25 cellular contexts compared by ENCODE assay signal in the genomic region with DNA sequence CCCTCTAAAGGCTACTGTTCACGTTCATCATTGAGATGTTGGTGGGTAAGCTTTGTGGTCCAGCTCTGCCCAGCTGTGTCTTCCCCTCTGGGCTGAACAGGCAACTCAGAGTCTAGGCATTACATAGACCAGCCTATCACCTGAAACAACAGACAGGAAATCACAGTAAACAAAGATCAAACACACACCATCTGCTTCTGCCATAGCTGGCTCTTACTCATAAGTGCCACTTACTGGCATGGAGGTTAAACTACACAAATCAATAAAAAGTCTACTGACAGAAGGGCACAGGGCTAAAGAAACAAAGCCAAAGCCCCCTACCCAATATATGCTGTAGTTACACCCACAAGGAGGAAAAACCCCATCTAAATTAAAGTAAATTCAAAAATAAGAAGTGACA. TPM values are rescaled to one million over a fixed set of nuclear protein-coding genes. Genes with fewer than 3 reads are reported as not detected.
DNase-seq lines count a peak whose midpoint lies in the region; FAIRE-seq and TF ChIP-seq lines count a peak whose summit lies in the region.
"Had no signal": no experiment of that assay in that cellular context is flagged by ENCODE, and none has a peak within 500 bp of the region (broad histone marks: within the 10 kb centered on the region; RNA-seq: fewer than 3 reads in every experiment).

No MANE protein-coding gene starts in this region.

- TF ChIP-seq CTCF in DOHH2 (IDR thresholded peaks at IDR 0.05; ENCODE audit: low read depth, low read length, poor library complexity, severe bottlenecking) (peak; percentile 20), H1 (IDR thresholded peaks at IDR 0.05; ENCODE audit: control extremely low read depth in 1 of 3, insufficient read depth in 1 of 3, low read depth in 1 of 3, low read length in 3 of 3) (no peak)

- WGBS in H1 (ENCODE audit: extremely low coverage in 1 of 2, insufficient coverage in 1 of 2, insufficient read length in 1 of 2, insufficient replicate concordance in 2 of 2, low coverage in 1 of 2, low lambda C conversion rate in 2 of 2, missing lambda C conversion rate in 1 of 2), 2 experiments, result 75% methylated on average over 1 of the region's 1 CpG; no CpG with 5 or more reads in 1 of the 2 experiments

- FAIRE-seq in H1 (lab: Jason Lieb, UNC), result no peak
- FAIRE-seq: A549, D721Med, G401.6, GM18507 had no signal

- H3K9me3 ChIP-seq in DOHH2 (ENCODE audit: control insufficient read depth, insufficient read depth, low read length) (peaks cover 8% of the 10 kb centered on the region), H1 (ENCODE audit: insufficient read depth in 2 of 2, low read depth in 1 of 2, low read length in 1 of 2) (peaks cover 15 to 16% of the 10 kb centered on the region in 2 experiments)
- no peaks in the 10 kb centered on the region for H3K9me3 ChIP-seq in effector memory CD4-positive, alpha-beta T cell (ENCODE audit: control insufficient read depth, low read length)
- H3K9me3 ChIP-seq: BE2C, MG63, SJCRH30 had no signal

- no peak for TF ChIP-seq RAD21 in H1 (IDR thresholded peaks at IDR 0.05 in 1 of 2, conservative IDR thresholded peaks at IDR 0.05 in 1 of 2; ENCODE audit: low read depth in 2 of 2, low read length in 2 of 2)

- H3K79me1 ChIP-seq in H1 (ENCODE audit: low read depth, low read length), result no peaks in the 10 kb centered on the region

- H3K27ac ChIP-seq in DOHH2 (ENCODE audit: low read depth, low read length), result no peak overlapping the region
- no peak overlapping the region for H3K27ac ChIP-seq in H1 (ENCODE audit: low read depth, low read length)
- no peak overlapping the region for H3K27ac ChIP-seq in effector memory CD4-positive, alpha-beta T cell (ENCODE audit: insufficient read depth, low read length, poor library complexity, severe bottlenecking)
- H3K27ac ChIP-seq: A549, SJCRH30 had no signal

- H3K18ac ChIP-seq in H1 (ENCODE audit: extremely low read depth, low read length), result no peak overlapping the region

- H4K5ac ChIP-seq in H1 (ENCODE audit: insufficient read length, low read depth, low read length), result no peak overlapping the region

- no peaks in the 10 kb centered on the region for H3K9me2 ChIP-seq in DOHH2 (replicated peaks; ENCODE audit: control insufficient read depth, low read length)

- no peak overlapping the region for H2BK12ac ChIP-seq in H1 (ENCODE audit: low read depth, low read length)

- H3K4me2 ChIP-seq in DOHH2 (ENCODE audit: low read length) (no peak overlapping the region), H1 (ENCODE audit: insufficient read depth in 1 of 2, low read depth in 2 of 2, low read length in 2 of 2) (no peak overlapping the region)
- H3K4me2 ChIP-seq: A549 had no signal

- H2AFZ ChIP-seq in H1 (ENCODE audit: low read length), result no peak overlapping the region; the same call in 1 of the 2 replicates

- H4K91ac ChIP-seq in H1 (replicated peaks; ENCODE audit: insufficient read length, low read length), result no peak overlapping the region

- H4K8ac ChIP-seq in H1 (ENCODE audit: extremely low read depth, insufficient read depth, low read length), result peak overlapping the region; percentile 14; the same call in 1 of the 2 replicates

- H4K20me1 ChIP-seq in DOHH2 (ENCODE audit: control insufficient read depth, insufficient read depth, low read depth, low read length), result no peaks in the 10 kb centered on the region
- H4K20me1 ChIP-seq in H1 (replicated peaks in 1 of 2; ENCODE audit: control insufficient read depth in 1 of 2, insufficient read depth in 2 of 2, low read length in 2 of 2), result no peaks in the 10 kb centered on the region

- no peaks in the 10 kb centered on the region for H3F3A ChIP-seq in DOHH2 (ENCODE audit: control insufficient read depth, insufficient read depth)

- no peak overlapping the region for H2BK15ac ChIP-seq in H1 (ENCODE audit: low read length)

- H3K4me1 ChIP-seq in DOHH2 (ENCODE audit: control insufficient read depth, low read length) (no peaks in the 10 kb centered on the region), H1 (replicated peaks in 1 of 4; ENCODE audit: control insufficient read depth in 3 of 4, insufficient read depth in 4 of 4, low read length in 3 of 4) (no peaks in the 10 kb centered on the region; a peak in 1 of 7 replicates)
- no peaks in the 10 kb centered on the region for H3K4me1 ChIP-seq in effector memory CD4-positive, alpha-beta T cell (ENCODE audit: control insufficient read depth, insufficient read depth, low read length, poor library complexity, severe bottlenecking)
- H3K4me1 ChIP-seq: A549, BE2C, SJCRH30 had no signal

- H3K4ac ChIP-seq in H1 (replicated peaks; ENCODE audit: insufficient read length, low read depth, low read length), result no peak overlapping the region

- no peak for TF ChIP-seq EP300 in H1 (IDR thresholded peaks at IDR 0.05; ENCODE audit: borderline replicate concordance in 1 of 2, low read depth in 2 of 2, low read length in 2 of 2)

- no peaks in the 10 kb centered on the region for H3K36me3 ChIP-seq in DOHH2 (ENCODE audit: control insufficient read depth, low read length)
- H3K36me3 ChIP-seq in H1 (ENCODE audit: control insufficient read depth in 2 of 4, insufficient read depth in 4 of 4, low read length in 3 of 4), result no peaks in the 10 kb centered on the region
- no peaks in the 10 kb centered on the region for H3K36me3 ChIP-seq in effector memory CD4-positive, alpha-beta T cell (ENCODE audit: control insufficient read depth, insufficient read depth, low read length)
- H3K36me3 ChIP-seq: BE2C, MG63, SJCRH30 had no signal

- no peak overlapping the region for H3K56ac ChIP-seq in H1 (replicated peaks; ENCODE audit: insufficient read length, low read depth, low read length)

- no peaks in the 10 kb centered on the region for H3K27me3 ChIP-seq in DOHH2 (ENCODE audit: control insufficient read depth, low read length)
- peaks cover 0 to 1% (median 0%) of the 10 kb centered on the region in 4 experiments; a peak in 1 of 7 replicates for H3K27me3 ChIP-seq in H1 (replicated peaks in 1 of 4; ENCODE audit: control insufficient read depth in 3 of 4, extremely low read depth in 1 of 4, insufficient read depth in 3 of 4, low read length in 3 of 4)
- no peaks in the 10 kb centered on the region for H3K27me3 ChIP-seq in effector memory CD4-positive, alpha-beta T cell (replicated peaks; ENCODE audit: control insufficient read depth, insufficient read depth, low read length, poor library complexity, severe bottlenecking)
- H3K27me3 ChIP-seq: BE2C, MG63, SJCRH30 had no signal

- no peak overlapping the region for H2BK120ac ChIP-seq in H1 (replicated peaks; ENCODE audit: low read depth, low read length)

- H2BK5ac ChIP-seq in H1 (ENCODE audit: low read depth, low read length), result no peak overlapping the region

- POLR2A ChIA-PET in H1 (lab: Charles Lee; ENCODE audit: partially characterized antibody), result no interaction called here

- H3K4me3 ChIP-seq in DOHH2 (ENCODE audit: low read length) (no peak overlapping the region), H1 (ENCODE audit: extremely low read depth in 1 of 4, insufficient read depth in 2 of 4, low read depth in 3 of 4, low read length in 4 of 4) (no peak overlapping the region)
- H3K4me3 ChIP-seq in effector memory CD4-positive, alpha-beta T cell (ENCODE audit: insufficient read depth, low read depth, low read length, poor library complexity, severe bottlenecking), result no peak overlapping the region
- H3K4me3 ChIP-seq: A549, MG63, SJCRH30 had no signal

- H3K23ac ChIP-seq in H1 (ENCODE audit: insufficient read length), result no peak overlapping the region

- H2AK5ac ChIP-seq in H1 (ENCODE audit: low read depth, low read length), result no peak overlapping the region

- no peaks in the 10 kb centered on the region for H3K23me2 ChIP-seq in H1 (ENCODE audit: low read depth, low read length)

- H3K14ac ChIP-seq in H1 (ENCODE audit: insufficient read length), result no peak overlapping the region

- H3K9ac ChIP-seq in H1 (replicated peaks in 1 of 4; ENCODE audit: extremely low read depth in 1 of 4, low read depth in 3 of 4, low read length in 3 of 4), result no peak overlapping the region

- CTCF ChIA-PET in H1 (lab: Charles Lee; ENCODE audit: partially characterized antibody), result interaction anchor here (0.7 kb wide), 1 partner anchor 332 kb away, joined by 3 read pairs; no protein-coding TSS in a partner anchor

- no peaks in the 10 kb centered on the region for H3K79me2 ChIP-seq in DOHH2 (ENCODE audit: control insufficient read depth, low read length)
- H3K79me2 ChIP-seq in H1 (ENCODE audit: control insufficient read depth in 1 of 2, insufficient read depth in 2 of 2, low read length in 2 of 2), result no peaks in the 10 kb centered on the region

- H2BK20ac ChIP-seq in H1 (ENCODE audit: low read length), result no peak overlapping the region

- no peak for TF ChIP-seq POLR2A in H1 (IDR thresholded peaks at IDR 0.05; ENCODE audit: control extremely low read depth in 1 of 2, low read depth in 2 of 2, low read length in 2 of 2)

- DNase-seq in NCI-H2171 treated with DMSO at 0.1 percent for 48 hours (lab: John Stamatoyannopoulos, UW) (peak; percentile 59), NCI-H2171 (lab: John Stamatoyannopoulos, UW) (no peak), NCI-H69 (lab: John Stamatoyannopoulos, UW) (peak; percentile 54), H1 (ENCODE audit: low read depth in 1 of 2, low spot score in 2 of 2) (no peak), NCI-H2029 treated with DMSO at 0.1 percent for 48 hours (lab: John Stamatoyannopoulos, UW) (no peak), NCI-H1105 treated with DMSO at 0.1 percent for 48 hours (lab: John Stamatoyannopoulos, UW) (no peak)
- DNase-seq in effector memory CD4-positive, alpha-beta T cell, result no peak
- DNase-seq: BE2C, GOT3, MG63, NCI-H1048, NCI-H1436 treated with DMSO at 0.1 percent for 48 hours, NCI-H1930, NCI-H446 treated with DMSO at 0.1 percent for 48 hours, NCI-H526 treated with DMSO at 0.1 percent for 48 hours, SJCRH30, T-cell had no signal

RNA-seq across cellular contexts. Expression of a gene that starts 35.0 kb away (rescaled TPM):
- not detected in 2 replicates for total RNA-seq in H1 (2021; fragmentation: NEBNext Ultra II Directional; extraction: Animal tissue kit (Norgen Biotek cat#: 25700))
- polyA plus RNA-seq in H1 (2011; rRNA removed), result not detected in 2 replicates
- not detected for polyA plus RNA-seq in H1 (2011; cell fraction: cytosol; rRNA removed)
- not detected for polyA plus RNA-seq in H1 (2011; cell fraction: nucleus; rRNA removed)
- not detected in 4 replicates for polyA plus RNA-seq in H1 (2012, experiment 1 of 2)
- polyA plus RNA-seq in H1 (2012, experiment 2 of 2), result not detected
- not detected for polyA plus RNA-seq in H1 (2013, experiment 1 of 2)
- not detected for polyA plus RNA-seq in H1 (2013, experiment 2 of 2)
- polyA minus RNA-seq in H1 (2011; rRNA and poly(A)+ RNA removed), result not detected in 2 replicates
- polyA minus RNA-seq in H1 (2011; cell fraction: cytosol; rRNA and poly(A)+ RNA removed), result not detected
- not detected for polyA minus RNA-seq in H1 (2011; cell fraction: nucleus; rRNA and poly(A)+ RNA removed)
- total RNA-seq: Daoy, LHCN-M2, SJCRH30, T-cell had no signal
- polyA plus RNA-seq: IgD-negative memory B cell had no signal

RNA-seq across cellular contexts. Expression of a gene that starts 59.7 kb away (rescaled TPM):
- 2.6 and 3.0 TPM in 2 replicates for total RNA-seq in H1 (2021; fragmentation: NEBNext Ultra II Directional; extraction: Animal tissue kit (Norgen Biotek cat#: 25700))
- polyA plus RNA-seq in H1 (2011; rRNA removed), result 1.3 TPM in 2 replicates
- 2.5 TPM for polyA plus RNA-seq in H1 (2011; cell fraction: cytosol; rRNA removed)
- polyA plus RNA-seq in H1 (2011; cell fraction: nucleus; rRNA removed), result 1.8 TPM
- 2.2 to 3.0 TPM (median 2.6 TPM) in 4 replicates for polyA plus RNA-seq in H1 (2012, experiment 1 of 2)
- polyA plus RNA-seq in H1 (2012, experiment 2 of 2), result 0.58 TPM
- 2.2 TPM for polyA plus RNA-seq in H1 (2013, experiment 1 of 2)
- 2.1 TPM for polyA plus RNA-seq in H1 (2013, experiment 2 of 2)
- polyA minus RNA-seq in H1 (2011; rRNA and poly(A)+ RNA removed), result 2.8 and 3.6 TPM in 2 replicates
- 2.4 TPM for polyA minus RNA-seq in H1 (2011; cell fraction: cytosol; rRNA and poly(A)+ RNA removed)
- polyA minus RNA-seq in H1 (2011; cell fraction: nucleus; rRNA and poly(A)+ RNA removed), result 6.5 TPM

Comparison
In these comparisons a context has a peak if more than half of its experiments do, and no peak if none do; other contexts are left out.
1. DNase-seq: peak in NCI-H2171 treated with DMSO at 0.1 percent for 48 hours (single experiment) and NCI-H69 (single experiment); none in NCI-H2171 (single experiment), H1 (0 of 2), NCI-H2029 treated with DMSO at 0.1 percent for 48 hours (single experiment), NCI-H1105 treated with DMSO at 0.1 percent for 48 hours (single experiment) and effector memory CD4-positive, alpha-beta T cell (0 of 3).